In genomic region chr16:83744521-83744981, GRCh38 we compare ENCODE assay signal across 8 cellular contexts.
DNase-seq lines count a peak whose midpoint lies in the region; ATAC-seq and TF ChIP-seq lines count a peak whose summit lies in the region.

No MANE protein-coding gene starts in this region.

- CTCF ChIA-PET in HEK293T (lab: Yijun Ruan, JAX) = no interaction called here

- no peak for TF ChIP-seq CTCF in heart left ventricle (IDR thresholded peaks at IDR 0.05)

- no peak overlapping the region for H3K4me3 ChIP-seq in heart left ventricle

- ATAC-seq in GM19025 (IDR thresholded peaks at IDR 0.05; ENCODE audit: low read depth, unreplicated experiment) (peak; percentile 66), heart left ventricle (peak in 3 of 4 donors; percentile 37 to 89 (median 85)), GM19328 (IDR thresholded peaks at IDR 0.05; ENCODE audit: unreplicated experiment) (no peak), GM18502 (IDR thresholded peaks at IDR 0.05; ENCODE audit: poor library complexity, unreplicated experiment) (no peak)

- POLR2A ChIA-PET in HEK293T (lab: Yijun Ruan, JAX) = no interaction called here

- no peaks in the 10 kb centered on the region for H3K9me3 ChIP-seq in heart left ventricle

- H3K27me3 ChIP-seq in heart left ventricle = no peaks in the 10 kb centered on the region

- H3K36me3 ChIP-seq in heart left ventricle = peaks cover 0 to 4% (median 0%) of the 10 kb centered on the region in 9 donors

- DNase-seq in NOMO-1 treated with DMSO at 0.1 percent for 48 hours (lab: John Stamatoyannopoulos, UW; ENCODE audit: unreplicated experiment) = peak; percentile 78
- peak in 2 of 5 donors; percentile 51 for DNase-seq in heart left ventricle
- peak; percentile 76 for DNase-seq in renal cortical epithelial cell (ENCODE audit: low read depth)
- DNase-seq in activated CD4-positive, alpha-beta T cell treated with anti-CD3 and anti-CD28 coated beads, Interleukin-2, amount 50 U/mL, for 4 hours = no peak
- DNase-seq in HEK293T (ENCODE audit: extremely low spot score) = no peak

- intact Hi-C loops in heart left ventricle (cut with DNase I) = no loop called here

- WGBS in heart left ventricle, 4 donors = 53 to 73% (median 66%) methylated on average over 4 to 9 of the region's 9 CpGs

- H3K4me1 ChIP-seq in heart left ventricle = peaks cover 0 to 6% (median 0%) of the 10 kb centered on the region in 12 donors

- no peak overlapping the region for H3K27ac ChIP-seq in heart left ventricle

- no peak for TF ChIP-seq POLR2A in heart left ventricle (IDR thresholded peaks at IDR 0.05)

TF ChIP-seq in HEK293T, 16 proteins besides CTCF, POLR2A, EP300 and RAD21:
- TF ChIP-seq PKNOX1 (IDR thresholded peaks at IDR 0.05) (no peak), LEF1 (IDR thresholded peaks at IDR 0.05; ENCODE audit: borderline replicate concordance) (no peak)
TF ChIP-seq in HEK293T: peak in this region for 0.

Comparison
In these comparisons a context has a peak if more than half of its experiments do, and no peak if none do; other contexts are left out.
1. ATAC-seq: peak in GM19025 (single experiment) and heart left ventricle (3 of 4); none in GM19328 (single experiment) and GM18502 (single experiment).
2. DNase-seq: peak in NOMO-1 treated with DMSO at 0.1 percent for 48 hours (single experiment) and renal cortical epithelial cell (single experiment); none in activated CD4-positive, alpha-beta T cell treated with anti-CD3 and anti-CD28 coated beads, Interleukin-2, amount 50 U/mL, for 4 hours (0 of 2) and HEK293T (single experiment).